ENCODE assay signal across 8 cellular contexts in genomic region chr19:34732548-34733255, GRCh38. TPM values are rescaled to one million over a fixed set of nuclear protein-coding genes. Genes with fewer than 3 reads are reported as not detected.
DNase-seq lines count a peak whose midpoint lies in the region; ATAC-seq, FAIRE-seq and TF ChIP-seq lines count a peak whose summit lies in the region.

No MANE protein-coding gene starts in this region.

- H3K36me3 ChIP-seq in astrocyte (ENCODE audit: insufficient read depth, low read length) (no peaks in the 10 kb centered on the region), lung (ENCODE audit: control insufficient read depth in 2 of 2, insufficient read depth in 2 of 2, low read length in 2 of 2) (peaks cover 2% of the 10 kb centered on the region in 2 donors), urinary bladder (ENCODE audit: insufficient read depth) (no peaks in the 10 kb centered on the region)

- DNase-seq in activated naive CD4-positive, alpha-beta T cell treated with anti-CD3 and anti-CD28 coated beads, Interleukin-2, amount 50 U/mL, for 72 hours (ENCODE audit: low spot score in 2 of 2): no peak
- DNase-seq in astrocyte (ENCODE audit: low read depth) (no peak), lung (ENCODE audit: low spot score) (no peak), inferior parietal cortex (ENCODE audit: extremely low spot score) (no peak)
- DNase-seq in stimulated activated CD4-positive, alpha-beta T cell treated with anti-CD3 and anti-CD28 coated beads, Interleukin-12 subunit alpha, Interleukin-12 subunit beta, amount 100 ng/mL, for 4 hours: no peak
- no peak for DNase-seq in stimulated activated CD4-positive, alpha-beta T cell treated with anti-CD3 and anti-CD28 coated beads, Interleukin-4, amount 100 ng/mL, for 24 hours

- no peak overlapping the region for H2AFZ ChIP-seq in astrocyte (ENCODE audit: low read depth, low read length)

- H3K27ac Mint-ChIP-seq in activated naive CD4-positive, alpha-beta T cell treated with anti-CD3 and anti-CD28 coated beads, Interleukin-2, amount 50 U/mL, for 24 hours: peak overlapping the region; percentile 74
- H3K27ac Mint-ChIP-seq in activated naive CD4-positive, alpha-beta T cell treated with anti-CD3 and anti-CD28 coated beads, Interleukin-2, amount 50 U/mL, for 72 hours: peak overlapping the region in 1 of 2 donors; percentile 86
- no peak overlapping the region for H3K27ac Mint-ChIP-seq in astrocyte (ENCODE audit: unreplicated experiment)

- H3K4me3 Mint-ChIP-seq in activated naive CD4-positive, alpha-beta T cell treated with anti-CD3 and anti-CD28 coated beads, Interleukin-2, amount 50 U/mL, for 24 hours: peak overlapping the region; percentile 62
- H3K4me3 Mint-ChIP-seq in astrocyte (ENCODE audit: unreplicated experiment): no peak overlapping the region

- peaks cover 2% of the 10 kb centered on the region for H3K9me3 ChIP-seq in astrocyte (ENCODE audit: insufficient read depth, low read depth, low read length)
- H3K9me3 ChIP-seq in lung (ENCODE audit: control insufficient read depth in 2 of 2, insufficient read depth in 1 of 2, low read length in 1 of 2): peaks cover 0 to 5% of the 10 kb centered on the region in 2 donors

- no peak overlapping the region for H3K27ac ChIP-seq in astrocyte (ENCODE audit: low read depth, low read length)
- peak overlapping the region; percentile 34 to 56 for H3K27ac ChIP-seq in lung (ENCODE audit: low read depth in 1 of 2, low read length in 1 of 2)
- H3K27ac ChIP-seq in urinary bladder (ENCODE audit: low read depth): no peak overlapping the region

- H3K27me3 Mint-ChIP-seq in activated naive CD4-positive, alpha-beta T cell treated with anti-CD3 and anti-CD28 coated beads, Interleukin-2, amount 50 U/mL, for 24 hours: no peaks in the 10 kb centered on the region
- peaks cover 3% of the 10 kb centered on the region for H3K27me3 Mint-ChIP-seq in astrocyte (ENCODE audit: low read depth, unreplicated experiment)

- no peak overlapping the region for H3K9ac ChIP-seq in astrocyte (ENCODE audit: low read length)

- H3K4me3 ChIP-seq in astrocyte (ENCODE audit: insufficient read depth, low read depth, low read length): peak overlapping the region; percentile 85
- no peak overlapping the region for H3K4me3 ChIP-seq in lung
- peak overlapping the region; percentile 80 for H3K4me3 ChIP-seq in urinary bladder (ENCODE audit: low read depth, low read length)

- H3K9me3 Mint-ChIP-seq in activated naive CD4-positive, alpha-beta T cell treated with anti-CD3 and anti-CD28 coated beads, Interleukin-2, amount 50 U/mL, for 24 hours: peaks cover 9% of the 10 kb centered on the region
- peaks cover 7% of the 10 kb centered on the region in 2 donors for H3K9me3 Mint-ChIP-seq in activated naive CD4-positive, alpha-beta T cell treated with anti-CD3 and anti-CD28 coated beads, Interleukin-2, amount 50 U/mL, for 72 hours
- H3K9me3 Mint-ChIP-seq in astrocyte (ENCODE audit: unreplicated experiment): peaks cover 8% of the 10 kb centered on the region

- peaks cover 3% of the 10 kb centered on the region for H3K79me2 ChIP-seq in astrocyte (ENCODE audit: insufficient read depth, low read length)

- H4K20me1 ChIP-seq in astrocyte (ENCODE audit: insufficient read depth, low read length): no peaks in the 10 kb centered on the region

- ATAC-seq in activated naive CD4-positive, alpha-beta T cell treated with anti-CD3 and anti-CD28 coated beads, Interleukin-2, amount 50 U/mL, for 72 hours: no peak
- ATAC-seq in lung (ENCODE audit: insufficient read depth, low FRiP score): no peak

- peaks cover 19% of the 10 kb centered on the region for H3K4me1 Mint-ChIP-seq in activated naive CD4-positive, alpha-beta T cell treated with anti-CD3 and anti-CD28 coated beads, Interleukin-2, amount 50 U/mL, for 24 hours
- H3K4me1 Mint-ChIP-seq in astrocyte (ENCODE audit: low read depth, unreplicated experiment): peaks cover 6% of the 10 kb centered on the region

- no peak for FAIRE-seq in astrocyte (lab: Jason Lieb, UNC)

- H3K36me3 Mint-ChIP-seq in activated naive CD4-positive, alpha-beta T cell treated with anti-CD3 and anti-CD28 coated beads, Interleukin-2, amount 50 U/mL, for 24 hours: peaks cover 19% of the 10 kb centered on the region
- peaks cover 20 to 26% of the 10 kb centered on the region in 2 donors for H3K36me3 Mint-ChIP-seq in activated naive CD4-positive, alpha-beta T cell treated with anti-CD3 and anti-CD28 coated beads, Interleukin-2, amount 50 U/mL, for 72 hours
- peaks cover 12% of the 10 kb centered on the region for H3K36me3 Mint-ChIP-seq in astrocyte (ENCODE audit: low read depth, unreplicated experiment)

- H3K4me1 ChIP-seq in astrocyte (ENCODE audit: insufficient read depth, low read length) (peaks cover 9% of the 10 kb centered on the region), lung (ENCODE audit: control insufficient read depth in 2 of 2, insufficient read depth in 2 of 2, low read length in 2 of 2) (peaks cover 9 to 15% of the 10 kb centered on the region in 2 donors), urinary bladder (ENCODE audit: insufficient read depth) (peaks cover 3% of the 10 kb centered on the region)

- H3K27me3 ChIP-seq in astrocyte (ENCODE audit: insufficient read depth, low read length) (no peaks in the 10 kb centered on the region), lung (ENCODE audit: control insufficient read depth, insufficient read depth) (no peaks in the 10 kb centered on the region)

- WGBS in lung, 2 donors: 39 to 47% methylated on average over 13 to 17 of the region's 17 CpGs
- 40% methylated on average over 17 of the region's 17 CpGs for whole genome bisulfite sequencing in urinary bladder

- TF ChIP-seq CTCF in astrocyte (IDR thresholded peaks at IDR 0.05; ENCODE audit: insufficient read depth, low read depth, low read length) (no peak), lung (IDR thresholded peaks at IDR 0.05; ENCODE audit: control extremely low read depth, extremely low read depth) (no peak)

- H3K4me2 ChIP-seq in astrocyte (ENCODE audit: low read length): peak overlapping the region; percentile 99

RNA-seq across cellular contexts. Expression of gene ZNF181, which starts 1.3 kb away (rescaled TPM):
- total RNA-seq in activated naive CD4-positive, alpha-beta T cell treated with anti-CD3 and anti-CD28 coated beads, Interleukin-2, amount 50 U/mL, for 72 hours: 1 to 10 TPM; 2.5 to 4.6 TPM
- total RNA-seq in astrocyte (4.8 and 5.2 TPM in 2 replicates), lung (10 to 100 TPM in 1 of 2 donors, 1 to 10 TPM in 1; 8.5 to 17.7 TPM), urinary bladder (37.0 TPM)
- polyA plus RNA-seq in lung (1 to 10 TPM; 5.6 to 5.8 TPM), urinary bladder (17.0 TPM)

RNA-seq across cellular contexts. Expression of gene ZNF599, which starts 40.3 kb away (rescaled TPM):
- 1 to 10 TPM; 1.5 to 4.0 TPM for total RNA-seq in activated naive CD4-positive, alpha-beta T cell treated with anti-CD3 and anti-CD28 coated beads, Interleukin-2, amount 50 U/mL, for 72 hours
- total RNA-seq in astrocyte (4.8 and 5.7 TPM in 2 replicates), lung (10 to 100 TPM in 1 of 2 donors, 1 to 10 TPM in 1; 9.3 to 11.2 TPM), urinary bladder (9.5 TPM)
- polyA plus RNA-seq in lung (1 to 10 TPM; 3.6 to 3.8 TPM), urinary bladder (9.0 TPM)

RNA-seq across cellular contexts. Expression of gene ZNF302, which starts 55.2 kb away (rescaled TPM):
- 10 to 100 TPM in 1 of 2 donors, 1 to 10 TPM in 1; 9.2 to 15.3 TPM for total RNA-seq in activated naive CD4-positive, alpha-beta T cell treated with anti-CD3 and anti-CD28 coated beads, Interleukin-2, amount 50 U/mL, for 72 hours
- total RNA-seq in astrocyte: 14.8 and 16.5 TPM in 2 replicates
- 10 to 100 TPM; 22.6 to 50.4 TPM for total RNA-seq in lung
- 10 to 100 TPM; 10.5 to 21.2 TPM for polyA plus RNA-seq in lung
- 77.5 TPM for total RNA-seq in urinary bladder
- polyA plus RNA-seq in urinary bladder: 24.4 TPM

RNA-seq across cellular contexts. Expression of gene SCGB2B2, which starts 55.7 kb away (rescaled TPM):
- under 1 TPM; 0.33 to 0.36 TPM for total RNA-seq in activated naive CD4-positive, alpha-beta T cell treated with anti-CD3 and anti-CD28 coated beads, Interleukin-2, amount 50 U/mL, for 72 hours
- total RNA-seq in astrocyte (0.14 and 0.31 TPM in 2 replicates), lung (1 to 10 TPM in 1 of 2 donors, under 1 TPM in 1; 0.88 to 1.1 TPM), urinary bladder (0.32 TPM)
- polyA plus RNA-seq in lung (under 1 TPM; 0.21 to 0.49 TPM), urinary bladder (0.20 TPM)

Comparison
In these comparisons a context has a peak if more than half of its experiments do, and no peak if none do; other contexts are left out.
1. H3K27ac ChIP-seq: peak in lung (2 of 2); none in astrocyte (single experiment) and urinary bladder (single experiment).